22 cellular contexts compared by ENCODE assay signal in genomic region chr11:57263351-57263750, GRCh38. TPM values are rescaled to one million over a fixed set of nuclear protein-coding genes. Genes with fewer than 3 reads are reported as not detected.
"Had no signal": no experiment of that assay in that cellular context is flagged by ENCODE, and none has a peak within 500 bp of the region (broad histone marks: within the 10 kb centered on the region; RNA-seq: fewer than 3 reads in every experiment).

No MANE protein-coding gene starts in this region.

- DNase-seq: effector CD4-positive, alpha-beta T cell; foreskin melanocyte; head of caudate nucleus; kidney; left cardiac atrium; left ventricle myocardium inferior; lower lobe of right lung; midbrain; occipital lobe; right lobe of liver; stimulated activated CD4-positive, alpha-beta T cell treated with anti-CD3 and anti-CD28 coated beads, Interleukin-4, amount 100 ng/mL, for 1 hour; stimulated activated CD8-positive, alpha-beta memory T cell treated with anti-CD3 and anti-CD28 coated beads, Interleukin-4, amount 100 ng/mL, for 48 hours; stimulated activated naive CD8-positive, alpha-beta T cell treated with anti-CD3 and anti-CD28 coated beads, Interleukin-15, Interleukin-2, amounts not matched to agents 100 U/mL and 50 U/mL, for 24 hours; tibial artery; upper lobe of right lung had no signal

- H3K9ac ChIP-seq: parathyroid adenoma had no signal

- H3K36me3 ChIP-seq: left ventricle myocardium inferior, lower lobe of right lung, prostate gland, right lobe of liver, tibial artery, upper lobe of right lung, vagina had no signal

- H3K27ac ChIP-seq: coronary artery, hepatocyte, left ventricle myocardium inferior, lower lobe of right lung, parathyroid adenoma, prostate gland, right lobe of liver, tibial artery, upper lobe of right lung, vagina had no signal

- FAIRE-seq: kidney had no signal

- H3K4me1 ChIP-seq: left ventricle myocardium inferior, lower lobe of right lung, parathyroid adenoma, prostate gland, right lobe of liver, tibial artery, upper lobe of right lung, vagina had no signal

- H3K79me2 ChIP-seq: hepatocyte, parathyroid adenoma had no signal

- H2AFZ ChIP-seq: hepatocyte, parathyroid adenoma had no signal

- H3K4me3 ChIP-seq: coronary artery, hepatocyte, left ventricle myocardium inferior, lower lobe of right lung, prostate gland, right lobe of liver, tibial artery, upper lobe of right lung, vagina had no signal

- H3K9me3 ChIP-seq: lower lobe of right lung, prostate gland, right lobe of liver, tibial artery, upper lobe of right lung, vagina had no signal

- H3K4me2 ChIP-seq: hepatocyte had no signal

- H3K27me3 ChIP-seq: hepatocyte, right lobe of liver, tibial artery, upper lobe of right lung, vagina had no signal

RNA-seq across cellular contexts. Expression of gene APLNR, which starts 26.3 kb away (rescaled TPM):
- total RNA-seq: natural killer cell treated with Interleukin-12 subunit alpha and Interleukin-12 subunit beta and Interleukin-15 and Interleukin-18, amount 100 ng/mL, for 72 hours; renal cortical epithelial cell had no signal
